ENCODE assay signal across 8 cellular contexts in the genomic region with DNA sequence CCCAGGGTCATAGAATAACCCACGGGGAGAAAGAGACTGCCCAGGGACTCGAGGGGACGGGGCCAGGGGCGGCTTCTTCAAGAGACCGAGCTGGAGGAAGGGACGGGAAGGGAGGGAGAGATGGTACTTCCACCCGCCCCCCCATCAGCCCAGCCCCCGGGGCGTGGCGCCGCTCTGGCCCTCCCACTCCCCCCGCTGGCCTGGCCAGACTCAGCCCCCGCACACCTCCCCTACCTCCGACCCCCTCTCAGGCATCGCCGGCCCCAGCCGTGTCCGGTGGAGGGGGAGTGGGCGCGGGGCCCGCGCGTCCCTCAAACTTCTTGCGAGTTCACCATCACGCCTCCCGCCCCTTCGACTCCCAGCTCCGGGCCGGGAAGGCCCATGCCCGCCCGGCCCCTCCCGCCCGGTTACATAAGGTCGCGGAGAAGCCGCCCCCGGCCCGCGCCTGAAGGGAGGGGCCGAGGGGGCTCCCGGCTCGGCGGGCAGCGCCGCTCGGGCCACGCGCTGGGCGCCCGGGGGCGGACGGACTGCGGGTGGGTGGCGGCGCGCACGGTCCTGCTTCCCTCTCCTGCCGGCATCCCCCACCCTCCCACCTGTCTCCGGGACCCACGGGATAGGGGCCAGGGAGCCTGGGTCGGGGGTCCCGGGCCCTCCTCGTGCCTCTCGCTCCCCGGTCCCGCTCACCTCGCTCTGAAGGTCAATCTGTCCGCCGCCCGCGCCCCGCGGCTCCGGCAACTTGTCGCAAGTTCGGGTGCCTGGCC. TPM values are rescaled to one million over a fixed set of nuclear protein-coding genes. Genes with fewer than 3 reads are reported as not detected.
DNase-seq lines count a peak whose midpoint lies in the region; ATAC-seq and TF ChIP-seq lines count a peak whose summit lies in the region.

No MANE protein-coding gene starts in this region.

- H3K36me3 Mint-ChIP-seq in chondrocyte (ENCODE audit: low read depth), result no peaks in the 10 kb centered on the region

- no peaks in the 10 kb centered on the region for H3K27me3 Mint-ChIP-seq in chondrocyte (ENCODE audit: low read depth)

- no peak for TF ChIP-seq CTCF in chondrocyte (IDR thresholded peaks at IDR 0.05)

- H3K4me3 Mint-ChIP-seq in chondrocyte (ENCODE audit: unreplicated experiment), result peak overlapping the region; percentile 68

- peak overlapping the region; percentile 68 for H3K27ac Mint-ChIP-seq in chondrocyte (ENCODE audit: unreplicated experiment)

- H3K9me3 Mint-ChIP-seq in chondrocyte (ENCODE audit: low read depth), result no peaks in the 10 kb centered on the region

- DNase-seq in NCI-H1417 (lab: John Stamatoyannopoulos, UW) (peak; percentile 57 to 81 (median 76)), NCI-H1417 treated with DMSO at 0.1 percent for 48 hours (lab: John Stamatoyannopoulos, UW) (no peak), NCI-H2227 (lab: John Stamatoyannopoulos, UW; ENCODE audit: unreplicated experiment) (peak; percentile 72), chondrocyte (ENCODE audit: low spot score) (no peak), kidney glomerular epithelial cell (lab: John Stamatoyannopoulos, UW) (peak; percentile 35)
- DNase-seq in activated CD4-positive, alpha-beta T cell treated with anti-CD3 and anti-CD28 coated beads for 24 hours (ENCODE audit: low read depth in 2 of 2), result peak; percentile 37 to 47
- peak; percentile 49 for DNase-seq in stimulated activated CD4-positive, alpha-beta T cell treated with anti-CD3 and anti-CD28 coated beads, Interleukin-15, amount 100 ng/mL, for 1 hour (ENCODE audit: low read depth in 1 of 2, low spot score in 1 of 2)

- H3K4me1 Mint-ChIP-seq in chondrocyte (ENCODE audit: low read depth), result peaks cover 35% of the 10 kb centered on the region

- peak; percentile 17 for ATAC-seq in HG02884 (IDR thresholded peaks at IDR 0.05; ENCODE audit: unreplicated experiment)

RNA-seq across cellular contexts. Expression of gene TFEB, which starts 0.6 kb away (rescaled TPM):
- total RNA-seq in chondrocyte, result 10.7 to 12.4 TPM (median 11.6 TPM) in 3 replicates

RNA-seq across cellular contexts. Expression of gene PGC, which starts 12.4 kb away (rescaled TPM):
- total RNA-seq in chondrocyte, result not detected in 3 replicates

RNA-seq across cellular contexts. Expression of gene FRS3, which starts 44.9 kb away (rescaled TPM):
- total RNA-seq in chondrocyte, result 3.0 to 3.8 TPM (median 3.3 TPM) in 3 replicates

RNA-seq across cellular contexts. Expression of gene PRICKLE4, which starts 45.7 kb away (rescaled TPM):
- total RNA-seq in chondrocyte, result 3.1 to 5.9 TPM (median 3.6 TPM) in 3 replicates

RNA-seq across cellular contexts. Expression of gene TOMM6, which starts 52.6 kb away (rescaled TPM):
- 96.1 to 129 TPM (median 97.6 TPM) in 3 replicates for total RNA-seq in chondrocyte

Comparison
In these comparisons a context has a peak if more than half of its experiments do, and no peak if none do; other contexts are left out.
1. DNase-seq: peak in NCI-H1417 (3 of 3), NCI-H2227 (single experiment), activated CD4-positive, alpha-beta T cell treated with anti-CD3 and anti-CD28 coated beads for 24 hours (2 of 2), kidney glomerular epithelial cell (single experiment) and stimulated activated CD4-positive, alpha-beta T cell treated with anti-CD3 and anti-CD28 coated beads, Interleukin-15, amount 100 ng/mL, for 1 hour (2 of 2); none in NCI-H1417 treated with DMSO at 0.1 percent for 48 hours (single experiment) and chondrocyte (single experiment).